1 cellular context compared by ENCODE assay signal in genomic region chr11:75500742-75501141, GRCh38.
TF ChIP-seq lines count a peak whose summit lies in the region.

No MANE protein-coding gene starts in this region.

TF ChIP-seq in IMR-90, 13 proteins besides CTCF, POLR2A, EP300 and RAD21:
- TF ChIP-seq ELK1 (IDR thresholded peaks at IDR 0.05; ENCODE audit: borderline replicate concordance, low read depth, low read length) (no peak), CEBPB (IDR thresholded peaks at IDR 0.05; ENCODE audit: low read depth, low read length) (no peak), MAZ (IDR thresholded peaks at IDR 0.05; ENCODE audit: borderline replicate concordance, low read depth, low read length) (no peak), MXI1 (IDR thresholded peaks at IDR 0.05; ENCODE audit: borderline replicate concordance, low read depth, low read length) (no peak), RFX5 (IDR thresholded peaks at IDR 0.05; ENCODE audit: low read depth, low read length) (no peak)
